In genomic region chr6:132054525-132054924, GRCh38 we compare ENCODE assay signal across 1 cellular context.
A peak's percentile ranks its signal among the peaks of the same experiment; 100 is the strongest.
TF ChIP-seq lines count a peak whose summit lies in the region.

No MANE protein-coding gene starts in this region.

TF ChIP-seq in IMR-90, 13 proteins besides CTCF, POLR2A, EP300 and RAD21 (continued from another document):
- TF ChIP-seq USF2 (IDR thresholded peaks at IDR 0.05; ENCODE audit: low read depth, low read length) (no peak), RCOR1 (IDR thresholded peaks at IDR 0.05; ENCODE audit: insufficient replicate concordance, low read length) (no peak), CEBPB (IDR thresholded peaks at IDR 0.05; ENCODE audit: low read depth, low read length) (peak; percentile 76; the same call in 1 of the 2 replicates), MAFK (IDR thresholded peaks at IDR 0.05; ENCODE audit: low read depth, low read length) (no peak), CHD1 (IDR thresholded peaks at IDR 0.05; ENCODE audit: low read depth, low read length) (no peak), ELK1 (IDR thresholded peaks at IDR 0.05; ENCODE audit: borderline replicate concordance, low read depth, low read length) (no peak), SMC3 (IDR thresholded peaks at IDR 0.05; ENCODE audit: low read depth, low read length) (0 out of 2 replicates have a peak, but pooled peaks have one; percentile 2), NFE2L2 (IDR thresholded peaks at IDR 0.05; ENCODE audit: low read depth, low read length) (no peak)
